ENCODE assay signal across 8 cellular contexts in the genomic region with DNA sequence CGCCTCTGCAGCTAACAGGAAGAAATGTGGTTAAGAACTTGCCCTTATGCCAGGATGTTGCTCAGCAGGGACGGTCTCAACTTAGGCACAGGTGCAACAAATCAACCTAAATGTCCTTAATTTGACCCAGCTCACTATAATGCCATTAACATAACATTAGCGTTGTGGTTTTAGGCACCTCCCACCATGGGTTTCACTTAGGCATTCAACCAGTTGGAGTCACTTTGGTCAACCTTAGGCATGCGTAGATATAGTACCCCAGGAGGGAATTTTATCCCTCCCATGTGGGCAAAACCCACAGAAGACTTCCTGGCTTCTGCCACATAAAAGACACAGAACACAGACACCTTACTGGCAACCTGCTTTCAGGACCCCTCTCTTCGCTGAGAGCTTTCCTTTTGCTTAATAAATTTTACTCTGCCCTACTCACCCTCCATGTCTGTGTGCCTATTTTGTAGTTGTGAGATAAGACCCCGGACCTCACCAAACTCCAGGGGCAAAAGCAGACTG. TPM values are rescaled to one million over a fixed set of nuclear protein-coding genes. Genes with fewer than 3 reads are reported as not detected.
A peak's percentile ranks its signal among the peaks of the same experiment; 100 is the strongest.
DNase-seq lines count a peak whose midpoint lies in the region; ATAC-seq and TF ChIP-seq lines count a peak whose summit lies in the region.

No MANE protein-coding gene starts in this region.

- H3K9me3 Mint-ChIP-seq in activated naive CD8-positive, alpha-beta T cell (ENCODE audit: low read depth): no peaks in the 10 kb centered on the region
- H3K9me3 Mint-ChIP-seq in stimulated activated memory B cell treated with anti-CD40 and anti-IgM and Interleukin-4, amounts not matched to agents 10 μg/mL and 1 μg/mL and 100 μg/mL, for 72 hours: no peaks in the 10 kb centered on the region
- H3K9me3 Mint-ChIP-seq in mesothelial cell of epicardium: no peaks in the 10 kb centered on the region

- ATAC-seq in GM18520 (IDR thresholded peaks at IDR 0.05; ENCODE audit: unreplicated experiment) (peak; percentile 89), HG02798 (IDR thresholded peaks at IDR 0.05; ENCODE audit: poor library complexity, unreplicated experiment) (peak; percentile 81)
- peak; percentile 94 for ATAC-seq in stimulated activated memory B cell treated with anti-CD40 and anti-IgM and Interleukin-4, amounts not matched to agents 10 μg/mL and 1 μg/mL and 100 μg/mL, for 72 hours

- H3K4me3 Mint-ChIP-seq in activated naive CD8-positive, alpha-beta T cell: peak overlapping the region; percentile 85
- H3K4me3 Mint-ChIP-seq in stimulated activated memory B cell treated with anti-CD40 and anti-IgM and Interleukin-4, amounts not matched to agents 10 μg/mL and 1 μg/mL and 100 μg/mL, for 72 hours: peak overlapping the region; percentile 54
- H3K4me3 Mint-ChIP-seq in mesothelial cell of epicardium: no peak overlapping the region

- H3K27ac Mint-ChIP-seq in activated naive CD8-positive, alpha-beta T cell: peak overlapping the region; percentile 92
- peak overlapping the region; percentile 67 for H3K27ac Mint-ChIP-seq in stimulated activated memory B cell treated with anti-CD40 and anti-IgM and Interleukin-4, amounts not matched to agents 10 μg/mL and 1 μg/mL and 100 μg/mL, for 72 hours
- no peak overlapping the region for H3K27ac Mint-ChIP-seq in mesothelial cell of epicardium

- H3K4me1 Mint-ChIP-seq in activated naive CD8-positive, alpha-beta T cell (ENCODE audit: low read depth): peaks cover 79% of the 10 kb centered on the region
- H3K4me1 Mint-ChIP-seq in stimulated activated memory B cell treated with anti-CD40 and anti-IgM and Interleukin-4, amounts not matched to agents 10 μg/mL and 1 μg/mL and 100 μg/mL, for 72 hours: peaks cover 26% of the 10 kb centered on the region
- peaks cover 12% of the 10 kb centered on the region for H3K4me1 Mint-ChIP-seq in mesothelial cell of epicardium

- H3K27me3 Mint-ChIP-seq in activated naive CD8-positive, alpha-beta T cell: no peaks in the 10 kb centered on the region
- no peaks in the 10 kb centered on the region for H3K27me3 Mint-ChIP-seq in stimulated activated memory B cell treated with anti-CD40 and anti-IgM and Interleukin-4, amounts not matched to agents 10 μg/mL and 1 μg/mL and 100 μg/mL, for 72 hours
- H3K27me3 Mint-ChIP-seq in mesothelial cell of epicardium (ENCODE audit: low read depth): no peaks in the 10 kb centered on the region

- TF ChIP-seq CTCF in mesothelial cell of epicardium (IDR thresholded peaks at IDR 0.05; ENCODE audit: unreplicated experiment): no peak

- no peaks in the 10 kb centered on the region for H3K36me3 Mint-ChIP-seq in activated naive CD8-positive, alpha-beta T cell
- no peaks in the 10 kb centered on the region for H3K36me3 Mint-ChIP-seq in stimulated activated memory B cell treated with anti-CD40 and anti-IgM and Interleukin-4, amounts not matched to agents 10 μg/mL and 1 μg/mL and 100 μg/mL, for 72 hours
- no peaks in the 10 kb centered on the region for H3K36me3 Mint-ChIP-seq in mesothelial cell of epicardium

- DNase-seq in OCI-M1 (lab: John Stamatoyannopoulos, UW): peak; percentile 62
- no peak for DNase-seq in mesothelial cell of epicardium (ENCODE audit: low spot score in 2 of 2, unreplicated experiment in 2 of 2)
- DNase-seq in NCI-H510A (lab: John Stamatoyannopoulos, UW): no peak
- DNase-seq in NCI-H1105 (lab: John Stamatoyannopoulos, UW): no peak

RNA-seq across cellular contexts. Expression of gene ERAP1, which starts 8.7 kb away (rescaled TPM):
- total RNA-seq in mesothelial cell of epicardium: 46.5 to 49.3 TPM (median 48.4 TPM) in 3 replicates

RNA-seq across cellular contexts. Expression of gene ERAP2, which starts 59.8 kb away (rescaled TPM):
- total RNA-seq in mesothelial cell of epicardium: 0.47 to 0.74 TPM (median 0.68 TPM) in 3 replicates
